Comparison of ENCODE assay signal across 1 cellular context in the genomic region with DNA sequence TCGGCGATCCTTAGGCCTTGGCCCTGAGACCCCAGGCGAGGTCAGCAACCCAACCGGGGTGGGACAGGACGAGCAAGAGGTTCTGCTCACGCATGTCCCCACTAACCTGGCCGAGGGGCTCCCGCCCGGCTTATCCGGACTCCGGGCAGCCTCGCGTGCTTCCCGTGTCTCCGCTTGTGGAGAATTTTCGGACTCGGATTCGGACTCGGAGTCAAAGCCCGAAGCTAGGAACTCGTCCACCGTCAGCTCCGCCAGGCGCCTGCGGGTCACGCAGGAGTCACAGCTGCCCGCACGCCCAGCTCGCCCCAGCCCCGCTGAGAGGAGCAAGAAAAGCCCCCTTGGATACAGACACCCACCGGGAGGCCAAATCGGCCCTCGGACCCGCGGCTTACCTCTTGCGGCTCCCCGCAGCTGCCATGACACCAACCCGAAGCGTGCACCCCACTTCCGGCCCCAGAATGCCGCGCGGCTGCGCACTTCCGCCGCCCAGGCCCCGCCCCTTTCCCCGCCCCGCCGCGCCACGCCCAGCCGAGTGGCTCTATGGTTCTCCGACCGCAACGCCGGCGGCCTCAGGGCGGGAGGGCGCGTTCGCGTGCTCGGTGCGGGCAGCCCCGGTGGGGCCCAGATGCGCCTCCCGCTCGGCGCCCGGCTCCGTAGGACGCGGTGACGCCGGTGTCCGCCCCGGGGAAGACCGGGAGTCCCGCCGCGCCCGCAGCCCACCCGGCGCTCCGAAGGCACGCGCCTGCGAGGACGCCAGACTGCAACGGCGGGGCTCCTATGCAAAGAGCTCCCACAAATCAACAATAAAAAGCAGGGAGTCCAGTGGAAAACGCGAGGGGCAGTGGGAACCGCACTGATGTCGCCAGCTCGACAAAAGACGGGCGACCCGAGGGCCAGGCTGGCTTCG.
A peak's percentile ranks its signal among the peaks of the same experiment; 100 is the strongest.
TF ChIP-seq lines count a peak whose summit lies in the region.

A gene (minus strand): TSS at position 434 of the 907 bp plus-strand sequence. CDS start 16 bp downstream, at position 418.

TF ChIP-seq in K562, 482 proteins besides CTCF, POLR2A, EP300 and RAD21 (continued from another document and continues in another):
- TF ChIP-seq TEAD4 (IDR thresholded peaks at IDR 0.05; ENCODE audit: low read length), result no peak
- TF ChIP-seq TEAD4 (CRISPR knock-in tag; IDR thresholded peaks at IDR 0.05; ENCODE audit: borderline replicate concordance), result peak; percentile 70; the same call in 1 of the 2 replicates
- TF ChIP-seq NCOA6 (IDR thresholded peaks at IDR 0.05), result no peak
- no peak for TF ChIP-seq HDAC8 (tag; IDR thresholded peaks at IDR 0.05)
- TF ChIP-seq, protein P1, sequence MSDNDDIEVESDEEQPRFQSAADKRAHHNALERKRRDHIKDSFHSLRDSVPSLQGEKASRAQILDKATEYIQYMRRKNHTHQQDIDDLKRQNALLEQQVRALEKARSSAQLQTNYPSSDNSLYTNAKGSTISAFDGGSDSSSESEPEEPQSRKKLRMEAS (CRISPR knock-in tag; IDR thresholded peaks at IDR 0.05), result peak; percentile 79
- no peak for TF ChIP-seq GTF2F1 (IDR thresholded peaks at IDR 0.05; ENCODE audit: low read depth, low read length)
- TF ChIP-seq RBFOX2 (IDR thresholded peaks at IDR 0.05; ENCODE audit: low read depth, low read length), result peak; percentile 86
- no peak for TF ChIP-seq CBFA2T3 (IDR thresholded peaks at IDR 0.05)
- no peak for TF ChIP-seq ZNF121 (CRISPR knock-in tag; conservative IDR thresholded peaks at IDR 0.05)
- no peak for TF ChIP-seq RBM17 (IDR thresholded peaks at IDR 0.05; ENCODE audit: borderline replicate concordance, low read depth, low read length)
- TF ChIP-seq SRSF7 (optimal IDR thresholded peaks at IDR 0.05; ENCODE audit: low read depth, low read length), result no peak
- TF ChIP-seq, protein P2, sequence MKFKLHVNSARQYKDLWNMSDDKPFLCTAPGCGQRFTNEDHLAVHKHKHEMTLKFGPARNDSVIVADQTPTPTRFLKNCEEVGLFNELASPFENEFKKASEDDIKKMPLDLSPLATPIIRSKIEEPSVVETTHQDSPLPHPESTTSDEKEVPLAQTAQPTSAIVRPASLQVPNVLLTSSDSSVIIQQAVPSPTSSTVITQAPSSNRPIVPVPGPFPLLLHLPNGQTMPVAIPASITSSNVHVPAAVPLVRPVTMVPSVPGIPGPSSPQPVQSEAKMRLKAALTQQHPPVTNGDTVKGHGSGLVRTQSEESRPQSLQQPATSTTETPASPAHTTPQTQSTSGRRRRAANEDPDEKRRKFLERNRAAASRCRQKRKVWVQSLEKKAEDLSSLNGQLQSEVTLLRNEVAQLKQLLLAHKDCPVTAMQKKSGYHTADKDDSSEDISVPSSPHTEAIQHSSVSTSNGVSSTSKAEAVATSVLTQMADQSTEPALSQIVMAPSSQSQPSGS (CRISPR knock-in tag; IDR thresholded peaks at IDR 0.05), result no peak
- TF ChIP-seq MEF2A (IDR thresholded peaks at IDR 0.05; ENCODE audit: control insufficient read depth, low read depth, low read length), result no peak
- TF ChIP-seq XRCC4 (IDR thresholded peaks at IDR 0.05; ENCODE audit: extremely low read depth, insufficient read depth, insufficient read length), result no peak
- TF ChIP-seq ZNF584 (CRISPR knock-in tag; IDR thresholded peaks at IDR 0.05; ENCODE audit: low read depth), result no peak
- peak; percentile 89 to 95 for TF ChIP-seq SIN3A (IDR thresholded peaks at IDR 0.05; ENCODE audit: borderline replicate concordance in 2 of 2, control insufficient read depth in 1 of 2, low read depth in 2 of 2, low read length in 2 of 2)
- TF ChIP-seq IRF2 (CRISPR knock-in tag; IDR thresholded peaks at IDR 0.05), result no peak
- TF ChIP-seq ATF7 (IDR thresholded peaks at IDR 0.05), result peak; percentile 44
- TF ChIP-seq, protein P3, sequence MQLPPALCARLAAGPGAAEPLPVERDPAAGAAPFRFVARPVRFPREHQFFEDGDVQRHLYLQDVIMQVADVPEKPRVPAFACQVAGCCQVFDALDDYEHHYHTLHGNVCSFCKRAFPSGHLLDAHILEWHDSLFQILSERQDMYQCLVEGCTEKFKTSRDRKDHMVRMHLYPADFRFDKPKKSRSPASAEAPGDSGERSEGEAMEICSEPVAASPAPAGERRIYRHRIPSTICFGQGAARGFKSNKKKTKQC (CRISPR knock-in tag; IDR thresholded peaks at IDR 0.05), result peak; percentile 80; the same call in 1 of the 2 replicates
- TF ChIP-seq ZNF212 (CRISPR knock-in tag; IDR thresholded peaks at IDR 0.05), result no peak
- no peak for TF ChIP-seq CEBPB (tag; IDR thresholded peaks at IDR 0.05)
- TF ChIP-seq ESRRB (CRISPR knock-in tag; IDR thresholded peaks at IDR 0.05; ENCODE audit: borderline replicate concordance), result no peak
- TF ChIP-seq LCOR (CRISPR knock-in tag; IDR thresholded peaks at IDR 0.05), result no peak
- peak; percentile 50 for TF ChIP-seq SMAD1 (IDR thresholded peaks at IDR 0.05; ENCODE audit: low read depth, low read length, partially characterized antibody)
- no peak for TF ChIP-seq ZKSCAN3 (CRISPR knock-in tag; IDR thresholded peaks at IDR 0.05)
- no peak for TF ChIP-seq ZNF217 (CRISPR knock-in tag; IDR thresholded peaks at IDR 0.05)
- no peak for TF ChIP-seq HLTF (IDR thresholded peaks at IDR 0.05)
- TF ChIP-seq ZKSCAN1 (IDR thresholded peaks at IDR 0.05; ENCODE audit: low read depth, low read length), result no peak
- no peak for TF ChIP-seq SETDB1 (IDR thresholded peaks at IDR 0.05; ENCODE audit: low read length)
- no peak for TF ChIP-seq HDGF (IDR thresholded peaks at IDR 0.05)
- no peak for TF ChIP-seq CAMTA2 (CRISPR knock-in tag; conservative IDR thresholded peaks at IDR 0.05)
- no peak for TF ChIP-seq ZNF766 (CRISPR knock-in tag; conservative IDR thresholded peaks at IDR 0.05)
- TF ChIP-seq, protein P4, sequence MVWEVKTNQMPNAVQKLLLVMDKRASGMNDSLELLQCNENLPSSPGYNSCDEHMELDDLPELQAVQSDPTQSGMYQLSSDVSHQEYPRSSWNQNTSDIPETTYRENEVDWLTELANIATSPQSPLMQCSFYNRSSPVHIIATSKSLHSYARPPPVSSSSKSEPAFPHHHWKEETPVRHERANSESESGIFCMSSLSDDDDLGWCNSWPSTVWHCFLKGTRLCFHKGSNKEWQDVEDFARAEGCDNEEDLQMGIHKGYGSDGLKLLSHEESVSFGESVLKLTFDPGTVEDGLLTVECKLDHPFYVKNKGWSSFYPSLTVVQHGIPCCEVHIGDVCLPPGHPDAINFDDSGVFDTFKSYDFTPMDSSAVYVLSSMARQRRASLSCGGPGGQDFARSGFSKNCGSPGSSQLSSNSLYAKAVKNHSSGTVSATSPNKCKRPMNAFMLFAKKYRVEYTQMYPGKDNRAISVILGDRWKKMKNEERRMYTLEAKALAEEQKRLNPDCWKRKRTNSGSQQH (CRISPR knock-in tag; IDR thresholded peaks at IDR 0.05), result peak; percentile 76
- TF ChIP-seq TAF9B (IDR thresholded peaks at IDR 0.05; ENCODE audit: partially characterized antibody), result no peak
- TF ChIP-seq KAT2B (IDR thresholded peaks at IDR 0.05; ENCODE audit: low read depth, low read length), result no peak
- TF ChIP-seq ZNF79 (CRISPR knock-in tag; IDR thresholded peaks at IDR 0.05; ENCODE audit: low read depth), result no peak
- no peak for TF ChIP-seq ZNF785 (CRISPR knock-in tag; IDR thresholded peaks at IDR 0.05)
- TF ChIP-seq, protein P5, sequence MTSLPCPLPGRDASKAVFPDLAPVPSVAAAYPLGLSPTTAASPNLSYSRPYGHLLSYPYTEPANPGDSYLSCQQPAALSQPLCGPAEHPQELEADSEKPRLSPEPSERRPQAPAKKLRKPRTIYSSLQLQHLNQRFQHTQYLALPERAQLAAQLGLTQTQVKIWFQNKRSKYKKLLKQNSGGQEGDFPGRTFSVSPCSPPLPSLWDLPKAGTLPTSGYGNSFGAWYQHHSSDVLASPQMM (CRISPR knock-in tag; IDR thresholded peaks at IDR 0.05), result no peak
- TF ChIP-seq, protein P6, sequence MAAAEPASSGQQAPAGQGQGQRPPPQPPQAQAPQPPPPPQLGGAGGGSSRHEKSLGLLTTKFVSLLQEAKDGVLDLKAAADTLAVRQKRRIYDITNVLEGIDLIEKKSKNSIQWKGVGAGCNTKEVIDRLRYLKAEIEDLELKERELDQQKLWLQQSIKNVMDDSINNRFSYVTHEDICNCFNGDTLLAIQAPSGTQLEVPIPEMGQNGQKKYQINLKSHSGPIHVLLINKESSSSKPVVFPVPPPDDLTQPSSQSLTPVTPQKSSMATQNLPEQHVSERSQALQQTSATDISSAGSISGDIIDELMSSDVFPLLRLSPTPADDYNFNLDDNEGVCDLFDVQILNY (CRISPR knock-in tag; IDR thresholded peaks at IDR 0.05), result no peak
- TF ChIP-seq DMBX1 (CRISPR knock-in tag; IDR thresholded peaks at IDR 0.05; ENCODE audit: borderline replicate concordance), result no peak
- peak; percentile 75 for TF ChIP-seq HCFC1 (IDR thresholded peaks at IDR 0.05; ENCODE audit: low read depth, low read length)
- TF ChIP-seq, protein P7, sequence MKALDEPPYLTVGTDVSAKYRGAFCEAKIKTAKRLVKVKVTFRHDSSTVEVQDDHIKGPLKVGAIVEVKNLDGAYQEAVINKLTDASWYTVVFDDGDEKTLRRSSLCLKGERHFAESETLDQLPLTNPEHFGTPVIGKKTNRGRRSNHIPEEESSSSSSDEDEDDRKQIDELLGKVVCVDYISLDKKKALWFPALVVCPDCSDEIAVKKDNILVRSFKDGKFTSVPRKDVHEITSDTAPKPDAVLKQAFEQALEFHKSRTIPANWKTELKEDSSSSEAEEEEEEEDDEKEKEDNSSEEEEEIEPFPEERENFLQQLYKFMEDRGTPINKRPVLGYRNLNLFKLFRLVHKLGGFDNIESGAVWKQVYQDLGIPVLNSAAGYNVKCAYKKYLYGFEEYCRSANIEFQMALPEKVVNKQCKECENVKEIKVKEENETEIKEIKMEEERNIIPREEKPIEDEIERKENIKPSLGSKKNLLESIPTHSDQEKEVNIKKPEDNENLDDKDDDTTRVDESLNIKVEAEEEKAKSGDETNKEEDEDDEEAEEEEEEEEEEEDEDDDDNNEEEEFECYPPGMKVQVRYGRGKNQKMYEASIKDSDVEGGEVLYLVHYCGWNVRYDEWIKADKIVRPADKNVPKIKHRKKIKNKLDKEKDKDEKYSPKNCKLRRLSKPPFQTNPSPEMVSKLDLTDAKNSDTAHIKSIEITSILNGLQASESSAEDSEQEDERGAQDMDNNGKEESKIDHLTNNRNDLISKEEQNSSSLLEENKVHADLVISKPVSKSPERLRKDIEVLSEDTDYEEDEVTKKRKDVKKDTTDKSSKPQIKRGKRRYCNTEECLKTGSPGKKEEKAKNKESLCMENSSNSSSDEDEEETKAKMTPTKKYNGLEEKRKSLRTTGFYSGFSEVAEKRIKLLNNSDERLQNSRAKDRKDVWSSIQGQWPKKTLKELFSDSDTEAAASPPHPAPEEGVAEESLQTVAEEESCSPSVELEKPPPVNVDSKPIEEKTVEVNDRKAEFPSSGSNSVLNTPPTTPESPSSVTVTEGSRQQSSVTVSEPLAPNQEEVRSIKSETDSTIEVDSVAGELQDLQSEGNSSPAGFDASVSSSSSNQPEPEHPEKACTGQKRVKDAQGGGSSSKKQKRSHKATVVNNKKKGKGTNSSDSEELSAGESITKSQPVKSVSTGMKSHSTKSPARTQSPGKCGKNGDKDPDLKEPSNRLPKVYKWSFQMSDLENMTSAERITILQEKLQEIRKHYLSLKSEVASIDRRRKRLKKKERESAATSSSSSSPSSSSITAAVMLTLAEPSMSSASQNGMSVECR (CRISPR knock-in tag; IDR thresholded peaks at IDR 0.05), result peak; percentile 91
- peak; percentile 67; the same call in 1 of the 2 replicates for TF ChIP-seq DIDO1 (tag; IDR thresholded peaks at IDR 0.05; ENCODE audit: low read depth)
- TF ChIP-seq ADNP (tag; IDR thresholded peaks at IDR 0.05), result no peak
- peak; percentile 60; the same call in 1 of the 2 replicates for TF ChIP-seq ZNF707 (CRISPR knock-in tag; conservative IDR thresholded peaks at IDR 0.05)
- no peak for TF ChIP-seq ARNT (IDR thresholded peaks at IDR 0.05)
- no peak for TF ChIP-seq FOSL1 (tag; conservative IDR thresholded peaks at IDR 0.05)
- no peak for TF ChIP-seq ZNF830 (CRISPR knock-in tag; IDR thresholded peaks at IDR 0.05)
- TF ChIP-seq MTF1 (CRISPR knock-in tag; IDR thresholded peaks at IDR 0.05; ENCODE audit: borderline replicate concordance), result no peak
- no peak for TF ChIP-seq ZEB2 (IDR thresholded peaks at IDR 0.05)
- no peak for TF ChIP-seq MCM3 (IDR thresholded peaks at IDR 0.05)
- TF ChIP-seq RBM14 (IDR thresholded peaks at IDR 0.05; ENCODE audit: borderline replicate concordance, insufficient read depth, low read depth, low read length), result no peak
- no peak for TF ChIP-seq GATAD2A (IDR thresholded peaks at IDR 0.05)
- TF ChIP-seq CHD1 (IDR thresholded peaks at IDR 0.05; ENCODE audit: low read length), result peak; percentile 35
- no peak for TF ChIP-seq SNRNP70 (optimal IDR thresholded peaks at IDR 0.05; ENCODE audit: low read depth, low read length)
- peak; percentile 84 for TF ChIP-seq RBBP5 (IDR thresholded peaks at IDR 0.05; ENCODE audit: borderline replicate concordance, insufficient read depth, low read length, poor library complexity, severe bottlenecking)
